ENCODE assay signal across 16 cellular contexts in genomic region chr9:569276-569675, GRCh38.
DNase-seq lines count a peak whose midpoint lies in the region; ATAC-seq and TF ChIP-seq lines count a peak whose summit lies in the region.
"Had no signal": no experiment of that assay in that cellular context is flagged by ENCODE, and none has a peak within 500 bp of the region (broad histone marks: within the 10 kb centered on the region; RNA-seq: fewer than 3 reads in every experiment).

No MANE protein-coding gene starts in this region.

- no TSS peak for BruUV-seq in MCF 10A (replicated peaks; lab: Mats Ljungman, UMichigan)

- H3K4me3 ChIP-seq in breast epithelium (no peak overlapping the region), trophoblast cell (ENCODE audit: low read depth, low read length) (no peak overlapping the region)
- H3K4me3 ChIP-seq: K562 had no signal

- H4K8ac ChIP-seq in trophoblast cell (ENCODE audit: low read depth, low read length): no peak overlapping the region

- intact Hi-C loops in MCF 10A (cut with micrococcal nuclease): no loop called here
- intact Hi-C loops in breast epithelium (cut with DNase I; ENCODE audit: low total_unique reads): no loop called here
- intact Hi-C loops in left ventricle myocardium superior (cut with micrococcal nuclease): no loop called here

- peaks cover 0 to 12% of the 10 kb centered on the region in 2 donors for H3K4me1 ChIP-seq in breast epithelium
- H3K4me1 ChIP-seq in trophoblast cell (ENCODE audit: control insufficient read depth in 1 of 2, insufficient read depth in 2 of 2, low read length in 2 of 2): peaks cover 0 to 3% of the 10 kb centered on the region in 2 experiments

- H4K91ac ChIP-seq in trophoblast cell (ENCODE audit: low read depth, low read length): no peak overlapping the region

- H3K14ac ChIP-seq in trophoblast cell (ENCODE audit: low read length): no peak overlapping the region

- no peak for DNase-seq in MCF 10A (ENCODE audit: unreplicated experiment)
- DNase-seq in breast epithelium (ENCODE audit: low spot score in 2 of 2): no peak
- no peak for DNase-seq in RWPE1 (ENCODE audit: low spot score)
- no peak for DNase-seq in left ventricle myocardium superior
- no peak for DNase-seq in trophoblast cell
- no peak for DNase-seq in iPS-NIHi11 (ENCODE audit: low spot score)
- no peak for DNase-seq in LoVo (ENCODE audit: low spot score)
- DNase-seq in stimulated activated CD4-positive, alpha-beta T cell treated with anti-CD3 and anti-CD28 coated beads, Interleukin-4, amount 100 ng/mL, for 4 hours: no peak
- DNase-seq: AML-193, DMS79, MV-4-11, NCI-H1694 treated with DMSO at 0.1 percent for 48 hours, NCI-H510A had no signal

- CTCF ChIA-PET in MCF 10A (lab: Yijun Ruan, JAX) (interaction anchor here (0.7 kb wide), 1 partner anchor 104 kb away, joined by 3 read pairs; no protein-coding TSS in a partner anchor), RWPE1 (lab: Yijun Ruan, JAX) (no interaction called here)

- no peak overlapping the region for H3K9ac ChIP-seq in trophoblast cell (ENCODE audit: low read length)

- no peak overlapping the region for H2AFZ ChIP-seq in trophoblast cell (ENCODE audit: insufficient read depth, low read length, poor library complexity)

- H3K4me2 ChIP-seq in trophoblast cell (ENCODE audit: low read length): no peak overlapping the region

- no peak overlapping the region for H3K4me3 Mint-ChIP-seq in MCF 10A (ENCODE audit: unreplicated experiment)

- H2BK120ac ChIP-seq in trophoblast cell (ENCODE audit: insufficient read depth, low read length, poor library complexity): no peak overlapping the region

- no peak overlapping the region for H3K23ac ChIP-seq in trophoblast cell (ENCODE audit: low read length)

- TF ChIP-seq CTCF in MCF 10A (IDR thresholded peaks at IDR 0.05; ENCODE audit: unreplicated experiment) (no peak), breast epithelium (IDR thresholded peaks at IDR 0.05) (no peak), RWPE1 (conservative IDR thresholded peaks at IDR 0.05; ENCODE audit: low read depth) (no peak)

- no peak overlapping the region for H2AK5ac ChIP-seq in trophoblast cell (ENCODE audit: low read length)

- H3K79me1 ChIP-seq in trophoblast cell (ENCODE audit: low read length): no peaks in the 10 kb centered on the region

- no peaks in the 10 kb centered on the region for H3K9me3 ChIP-seq in breast epithelium
- H3K9me3 ChIP-seq in trophoblast cell (ENCODE audit: insufficient read depth, low read depth, low read length): no peaks in the 10 kb centered on the region

- peak overlapping the region; percentile 81 for H3K27ac Mint-ChIP-seq in MCF 10A (ENCODE audit: low read depth, unreplicated experiment)

- no peaks in the 10 kb centered on the region for H3K27me3 ChIP-seq in breast epithelium
- no peaks in the 10 kb centered on the region for H3K27me3 ChIP-seq in trophoblast cell (ENCODE audit: insufficient read depth, low read length)

- peaks cover 15% of the 10 kb centered on the region for H3K4me1 Mint-ChIP-seq in MCF 10A (ENCODE audit: insufficient read depth, unreplicated experiment)

- peak; percentile 10 for ATAC-seq in left ventricle myocardium superior
- ATAC-seq: K562 had no signal

- no peaks in the 10 kb centered on the region for H3K36me3 ChIP-seq in breast epithelium
- H3K36me3 ChIP-seq in trophoblast cell (ENCODE audit: control insufficient read depth in 1 of 2, insufficient read depth in 2 of 2, low read length in 2 of 2): no peaks in the 10 kb centered on the region

- no peak overlapping the region for H3K27ac ChIP-seq in breast epithelium
- H3K27ac ChIP-seq in RWPE1: peak overlapping the region; percentile 21
- H3K27ac ChIP-seq in trophoblast cell (ENCODE audit: low read depth, low read length): no peak overlapping the region
- H3K27ac ChIP-seq: 22Rv1, C4-2B had no signal

- H2BK12ac ChIP-seq in trophoblast cell (ENCODE audit: low read length): no peak overlapping the region

- TF ChIP-seq POLR2A in breast epithelium (IDR thresholded peaks at IDR 0.05): no peak

- H3K9me3 Mint-ChIP-seq in MCF 10A (ENCODE audit: unreplicated experiment): no peaks in the 10 kb centered on the region

- H2BK5ac ChIP-seq in trophoblast cell (ENCODE audit: low read depth, low read length, poor library complexity): no peak overlapping the region

- no peaks in the 10 kb centered on the region for H3K27me3 Mint-ChIP-seq in MCF 10A (ENCODE audit: insufficient read depth, unreplicated experiment)

- H3K36me3 Mint-ChIP-seq in MCF 10A (ENCODE audit: insufficient read depth, unreplicated experiment): peaks cover 30% of the 10 kb centered on the region

- H4K12ac ChIP-seq in trophoblast cell (ENCODE audit: low read depth, low read length): no peak overlapping the region

- H3K79me2 ChIP-seq in trophoblast cell (ENCODE audit: control insufficient read depth, insufficient read depth, low read length, poor library complexity): peaks cover 1% of the 10 kb centered on the region

- POLR2A ChIA-PET in MCF 10A (lab: Yijun Ruan, JAX): interaction anchor here (0.7 to 7.8 kb wide), 6 partner anchors 13 to 360 kb away, joined by 3 to 74 read pairs (median 4); no protein-coding TSS in a partner anchor
- POLR2A ChIA-PET in RWPE1 (lab: Yijun Ruan, JAX; ENCODE audit: low non-redundant PET): no interaction called here

- WGBS in trophoblast cell (ENCODE audit: extremely low coverage, insufficient coverage, insufficient read length): no CpG with 5 or more reads among the region's 3 CpGs

- no peak overlapping the region for H3K18ac ChIP-seq in trophoblast cell (ENCODE audit: low read length)

- H3K4ac ChIP-seq in trophoblast cell (ENCODE audit: low read depth, low read length): peak overlapping the region; percentile 11
